8 cellular contexts compared by ENCODE assay signal in the genomic region with DNA sequence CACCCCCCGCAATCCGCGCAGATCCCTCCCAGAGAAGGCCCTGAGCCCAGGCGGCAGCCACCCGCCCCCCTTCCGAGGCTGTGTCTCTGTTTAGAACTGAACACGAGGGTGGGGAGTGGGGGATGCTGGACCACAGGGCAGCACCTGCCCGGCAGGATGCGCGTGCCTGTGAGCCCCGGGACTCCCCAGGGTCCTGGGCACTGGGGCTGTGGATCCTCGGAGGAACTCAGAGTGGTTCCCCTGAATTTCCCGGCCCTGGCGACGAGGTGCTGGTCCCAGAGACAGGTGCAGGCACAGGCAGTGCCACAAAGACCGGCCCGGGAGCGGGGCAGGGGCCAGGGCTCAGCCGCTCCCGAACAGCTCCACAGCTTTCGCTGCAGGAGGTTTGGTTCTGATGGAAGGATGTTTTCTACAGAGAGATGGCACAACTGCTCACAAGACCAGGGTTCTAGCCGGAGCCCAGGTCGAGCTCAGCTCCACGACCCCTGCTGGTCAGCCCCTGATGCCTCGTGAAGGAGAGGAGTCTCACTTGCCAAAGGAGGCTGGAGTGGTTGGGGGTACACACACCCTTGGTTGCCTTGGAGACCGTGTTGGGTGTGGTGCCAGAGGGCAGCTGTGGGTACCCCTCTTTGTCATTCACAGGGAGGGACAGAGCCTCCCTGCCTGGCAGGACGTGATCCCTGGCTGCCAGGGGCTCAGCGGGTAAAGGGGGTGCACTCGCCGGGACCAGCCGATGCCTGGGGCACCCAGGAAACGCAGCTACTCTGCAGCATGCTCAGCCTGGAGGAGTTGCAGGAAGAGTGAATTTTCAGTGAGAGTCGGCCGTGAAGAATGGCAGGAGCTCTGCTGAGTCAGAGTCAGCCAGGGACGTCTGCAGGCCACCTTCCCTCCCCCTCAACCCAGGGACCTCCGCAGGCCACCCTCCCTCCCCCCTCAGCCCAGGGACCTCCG. TPM values are rescaled to one million over a fixed set of nuclear protein-coding genes. Genes with fewer than 3 reads are reported as not detected.
DNase-seq lines count a peak whose midpoint lies in the region; ATAC-seq and TF ChIP-seq lines count a peak whose summit lies in the region.

No MANE protein-coding gene starts in this region.

- peak overlapping the region; percentile 34 for H3K9ac ChIP-seq in mucosa of stomach (ENCODE audit: low read length)

- peak; percentile 28 to 44 for DNase-seq in activated CD4-positive, alpha-beta T cell treated with anti-CD3 and anti-CD28 coated beads, Interleukin-2, amount 50 U/mL, for 48 hours
- DNase-seq in activated CD4-positive, alpha-beta T cell treated with anti-CD3 and anti-CD28 coated beads for 4 hours: no peak
- DNase-seq in OCI-LY7 (ENCODE audit: low spot score) (peak; percentile 22), cardiac fibroblast (ENCODE audit: low read depth in 2 of 2) (peak; percentile 38 to 48)
- no peak for DNase-seq in effector CD8-positive, alpha-beta T cell (lab: John Stamatoyannopoulos, UW)

- H3K4me2 ChIP-seq in OCI-LY7 (ENCODE audit: low read length): no peak overlapping the region; the same call in 1 of the 2 replicates

- H3K36me3 ChIP-seq in OCI-LY7 (ENCODE audit: insufficient read depth, low read length) (no peaks in the 10 kb centered on the region), mucosa of stomach (ENCODE audit: control insufficient read depth, insufficient read depth, low read length) (no peaks in the 10 kb centered on the region)

- H3K9me3 ChIP-seq in OCI-LY7 (ENCODE audit: low read length) (no peaks in the 10 kb centered on the region), mucosa of stomach (ENCODE audit: control insufficient read depth, low read length) (no peaks in the 10 kb centered on the region)

- no peaks in the 10 kb centered on the region for H4K20me1 ChIP-seq in OCI-LY7 (ENCODE audit: insufficient read depth, low read length)

- H2AFZ ChIP-seq in OCI-LY7 (ENCODE audit: low read length): no peak overlapping the region

- ATAC-seq in HG02678 (IDR thresholded peaks at IDR 0.05; ENCODE audit: unreplicated experiment) (no peak), HG03439 (IDR thresholded peaks at IDR 0.05; ENCODE audit: unreplicated experiment) (no peak)

- H3K27me3 ChIP-seq in mucosa of stomach (ENCODE audit: control insufficient read depth, insufficient read depth, low read length): peaks cover 31% of the 10 kb centered on the region

- H3K4me3 ChIP-seq in OCI-LY7 (ENCODE audit: low read depth, low read length, poor library complexity, severe bottlenecking): no peak overlapping the region
- H3K4me3 ChIP-seq in cardiac fibroblast (replicated peaks in 1 of 2; ENCODE audit: low read depth in 2 of 2, low read length in 2 of 2): peak overlapping the region; percentile 38 to 45
- no peak overlapping the region for H3K4me3 ChIP-seq in mucosa of stomach (ENCODE audit: low read length)

- BruUV-seq in OCI-LY7 (replicated peaks; lab: Mats Ljungman, UMichigan): no TSS peak

- no peaks in the 10 kb centered on the region for H3K79me2 ChIP-seq in OCI-LY7 (ENCODE audit: insufficient read depth, low read depth, low read length)

- no peak overlapping the region for H3K27ac ChIP-seq in OCI-LY7 (ENCODE audit: low read depth, low read length, poor library complexity, severe bottlenecking)

- no peaks in the 10 kb centered on the region for H3K9me2 ChIP-seq in OCI-LY7 (ENCODE audit: insufficient read depth, low read length)

- H3K4me1 ChIP-seq in OCI-LY7 (ENCODE audit: insufficient read depth, low read length, poor library complexity, severe bottlenecking) (peaks cover 3% of the 10 kb centered on the region), mucosa of stomach (ENCODE audit: control insufficient read depth, insufficient read depth, low read length) (peaks cover 16% of the 10 kb centered on the region)

- intact Hi-C loops in OCI-LY7 (cut with micrococcal nuclease; ENCODE audit: unreplicated experiment): no loop called here

- POLR2A ChIA-PET in OCI-LY7 (lab: Charles Lee): interaction anchor here (0.5 kb wide), 1 partner anchor 353 kb away, joined by 3 read pairs; no protein-coding TSS in a partner anchor

- CTCF ChIA-PET in OCI-LY7 (lab: Charles Lee; ENCODE audit: unreplicated experiment): no interaction called here

- TF ChIP-seq CTCF in OCI-LY7 (conservative IDR thresholded peaks at IDR 0.05; ENCODE audit: low read length): peak; percentile 49
- no peak for TF ChIP-seq CTCF in cardiac fibroblast (IDR thresholded peaks at IDR 0.05; ENCODE audit: low read depth, low read length)

RNA-seq across cellular contexts. Expression of gene NEU4, which starts 4.4 kb away (rescaled TPM):
- not detected in 2 replicates for total RNA-seq in OCI-LY7 (2014; rRNA removed; shearing (Covaris generic))
- total RNA-seq in OCI-LY7 (2022): 0.50 and 0.84 TPM in 2 replicates

RNA-seq across cellular contexts. Expression of gene GAL3ST2, which starts 28.0 kb away (rescaled TPM):
- total RNA-seq in OCI-LY7 (2014; rRNA removed; shearing (Covaris generic)): not detected in 2 replicates
- total RNA-seq in OCI-LY7 (2022): 1.1 TPM in 2 replicates

RNA-seq across cellular contexts. Expression of gene PDCD1, which starts 54.1 kb away (rescaled TPM):
- not detected in 2 replicates for total RNA-seq in OCI-LY7 (2014; rRNA removed; shearing (Covaris generic))
- total RNA-seq in OCI-LY7 (2022): not detected in 2 replicates

Comparison
In these comparisons a context has a peak if more than half of its experiments do, and no peak if none do; other contexts are left out.
1. DNase-seq: peak in activated CD4-positive, alpha-beta T cell treated with anti-CD3 and anti-CD28 coated beads, Interleukin-2, amount 50 U/mL, for 48 hours (2 of 2), OCI-LY7 (single experiment) and cardiac fibroblast (2 of 2); none in activated CD4-positive, alpha-beta T cell treated with anti-CD3 and anti-CD28 coated beads for 4 hours (0 of 2) and effector CD8-positive, alpha-beta T cell (single experiment).
2. H3K4me3 ChIP-seq: peak in cardiac fibroblast (2 of 2); none in OCI-LY7 (single experiment) and mucosa of stomach (single experiment).